ENCODE assay signal across 1 cellular context in the genomic region with DNA sequence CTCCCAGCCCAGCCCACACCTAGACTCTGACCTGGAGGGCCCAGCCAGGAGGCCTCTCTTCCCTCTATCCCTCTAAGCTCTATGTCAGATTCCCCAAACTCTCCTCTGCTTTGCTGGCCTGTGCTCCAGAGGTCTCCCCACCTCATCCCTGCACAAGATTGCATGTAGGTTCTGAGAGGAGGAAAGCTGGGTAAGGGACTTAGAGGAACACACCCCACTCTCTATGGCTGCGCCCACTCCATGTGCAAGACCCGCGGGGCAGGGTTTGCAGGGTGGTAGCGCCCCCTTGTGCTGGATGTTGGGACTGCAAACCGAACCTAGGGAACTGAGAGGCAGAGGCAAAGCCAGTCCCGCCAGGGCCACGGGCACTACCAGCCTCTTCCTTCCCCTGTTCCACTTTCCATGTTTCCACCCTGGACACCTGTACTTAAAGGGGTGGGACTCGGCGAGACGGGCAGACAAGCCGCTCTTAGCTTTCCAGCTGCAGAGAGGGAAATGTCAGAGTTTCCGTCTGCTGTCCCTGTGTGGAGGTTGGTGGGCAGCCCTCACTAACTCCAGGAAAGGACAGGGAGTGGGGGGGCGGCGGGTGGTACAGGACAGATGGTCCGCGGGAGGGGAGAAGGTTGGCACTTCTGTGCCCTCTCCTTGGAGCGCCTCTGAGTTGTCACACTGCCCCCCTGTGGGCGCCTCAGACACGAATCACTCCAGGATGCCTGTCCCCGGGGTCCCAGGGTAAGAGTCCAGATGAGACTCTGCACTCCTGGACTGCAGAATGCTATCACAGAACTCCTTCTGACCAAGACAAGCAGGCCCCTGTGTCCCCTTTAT.
TF ChIP-seq lines count a peak whose summit lies in the region.

No MANE protein-coding gene starts in this region.

TF ChIP-seq in HepG2, 621 proteins besides CTCF, POLR2A, EP300 and RAD21 (continued from another document and continues in another):
- TF ChIP-seq, protein P1, sequence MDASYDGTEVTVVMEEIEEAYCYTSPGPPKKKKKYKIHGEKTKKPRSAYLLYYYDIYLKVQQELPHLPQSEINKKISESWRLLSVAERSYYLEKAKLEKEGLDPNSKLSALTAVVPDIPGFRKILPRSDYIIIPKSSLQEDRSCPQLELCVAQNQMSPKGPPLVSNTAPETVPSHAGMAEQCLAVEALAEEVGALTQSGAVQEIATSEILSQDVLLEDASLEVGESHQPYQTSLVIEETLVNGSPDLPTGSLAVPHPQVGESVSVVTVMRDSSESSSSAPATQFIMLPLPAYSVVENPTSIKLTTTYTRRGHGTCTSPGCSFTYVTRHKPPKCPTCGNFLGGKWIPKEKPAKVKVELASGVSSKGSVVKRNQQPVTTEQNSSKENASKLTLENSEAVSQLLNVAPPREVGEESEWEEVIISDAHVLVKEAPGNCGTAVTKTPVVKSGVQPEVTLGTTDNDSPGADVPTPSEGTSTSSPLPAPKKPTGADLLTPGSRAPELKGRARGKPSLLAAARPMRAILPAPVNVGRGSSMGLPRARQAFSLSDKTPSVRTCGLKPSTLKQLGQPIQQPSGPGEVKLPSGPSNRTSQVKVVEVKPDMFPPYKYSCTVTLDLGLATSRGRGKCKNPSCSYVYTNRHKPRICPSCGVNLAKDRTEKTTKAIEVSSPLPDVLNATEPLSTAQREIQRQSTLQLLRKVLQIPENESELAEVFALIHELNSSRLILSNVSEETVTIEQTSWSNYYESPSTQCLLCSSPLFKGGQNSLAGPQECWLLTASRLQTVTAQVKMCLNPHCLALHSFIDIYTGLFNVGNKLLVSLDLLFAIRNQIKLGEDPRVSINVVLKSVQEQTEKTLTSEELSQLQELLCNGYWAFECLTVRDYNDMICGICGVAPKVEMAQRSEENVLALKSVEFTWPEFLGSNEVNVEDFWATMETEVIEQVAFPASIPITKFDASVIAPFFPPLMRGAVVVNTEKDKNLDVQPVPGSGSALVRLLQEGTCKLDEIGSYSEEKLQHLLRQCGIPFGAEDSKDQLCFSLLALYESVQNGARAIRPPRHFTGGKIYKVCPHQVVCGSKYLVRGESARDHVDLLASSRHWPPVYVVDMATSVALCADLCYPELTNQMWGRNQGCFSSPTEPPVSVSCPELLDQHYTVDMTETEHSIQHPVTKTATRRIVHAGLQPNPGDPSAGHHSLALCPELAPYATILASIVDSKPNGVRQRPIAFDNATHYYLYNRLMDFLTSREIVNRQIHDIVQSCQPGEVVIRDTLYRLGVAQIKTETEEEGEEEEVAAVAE (CRISPR knock-in tag; IDR thresholded peaks at IDR 0.05; ENCODE audit: borderline replicate concordance), result peak; percentile 62
- TF ChIP-seq PCBP1 (IDR thresholded peaks at IDR 0.05; ENCODE audit: borderline replicate concordance, low read depth, low read length), result peak; percentile 63; the same call in 1 of the 2 replicates
- no peak for TF ChIP-seq ZSCAN30 (CRISPR knock-in tag; IDR thresholded peaks at IDR 0.05)
- TF ChIP-seq DPF2 (CRISPR knock-in tag; IDR thresholded peaks at IDR 0.05; ENCODE audit: borderline replicate concordance, low read depth), result no peak
- peak; percentile 91; the same call in 1 of the 2 replicates for TF ChIP-seq ZNF34 (CRISPR knock-in tag; IDR thresholded peaks at IDR 0.05; ENCODE audit: borderline replicate concordance)
- no peak for TF ChIP-seq PHF5A (CRISPR knock-in tag; IDR thresholded peaks at IDR 0.05; ENCODE audit: low read depth, unreplicated experiment)
- TF ChIP-seq ZNF207 (IDR thresholded peaks at IDR 0.05; ENCODE audit: borderline replicate concordance), result no peak
- TF ChIP-seq, protein P2, sequence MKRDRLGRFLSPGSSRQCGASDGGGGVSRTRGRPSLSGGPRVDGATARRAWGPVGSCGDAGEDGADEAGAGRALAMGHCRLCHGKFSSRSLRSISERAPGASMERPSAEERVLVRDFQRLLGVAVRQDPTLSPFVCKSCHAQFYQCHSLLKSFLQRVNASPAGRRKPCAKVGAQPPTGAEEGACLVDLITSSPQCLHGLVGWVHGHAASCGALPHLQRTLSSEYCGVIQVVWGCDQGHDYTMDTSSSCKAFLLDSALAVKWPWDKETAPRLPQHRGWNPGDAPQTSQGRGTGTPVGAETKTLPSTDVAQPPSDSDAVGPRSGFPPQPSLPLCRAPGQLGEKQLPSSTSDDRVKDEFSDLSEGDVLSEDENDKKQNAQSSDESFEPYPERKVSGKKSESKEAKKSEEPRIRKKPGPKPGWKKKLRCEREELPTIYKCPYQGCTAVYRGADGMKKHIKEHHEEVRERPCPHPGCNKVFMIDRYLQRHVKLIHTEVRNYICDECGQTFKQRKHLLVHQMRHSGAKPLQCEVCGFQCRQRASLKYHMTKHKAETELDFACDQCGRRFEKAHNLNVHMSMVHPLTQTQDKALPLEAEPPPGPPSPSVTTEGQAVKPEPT (CRISPR knock-in tag; IDR thresholded peaks at IDR 0.05; ENCODE audit: low read depth), result peak; percentile 94
- peak; percentile 88 for TF ChIP-seq ZNF343 (CRISPR knock-in tag; IDR thresholded peaks at IDR 0.05)
- TF ChIP-seq, protein P3, sequence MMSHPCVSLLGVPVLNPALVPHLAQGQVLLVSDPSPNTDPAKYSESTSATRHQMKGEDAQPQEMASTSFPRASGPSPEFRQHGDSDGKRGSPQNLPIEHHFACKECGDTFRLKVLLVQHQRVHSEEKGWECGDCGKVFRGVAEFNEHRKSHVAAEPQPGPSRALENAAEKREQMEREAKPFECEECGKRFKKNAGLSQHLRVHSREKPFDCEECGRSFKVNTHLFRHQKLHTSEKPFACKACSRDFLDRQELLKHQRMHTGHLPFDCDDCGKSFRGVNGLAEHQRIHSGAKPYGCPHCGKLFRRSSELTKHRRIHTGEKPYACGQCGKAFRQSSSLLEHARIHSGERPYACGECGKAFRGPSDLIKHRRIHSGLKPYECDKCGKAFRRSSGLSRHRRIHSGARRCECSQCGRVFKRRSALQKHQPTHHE (CRISPR knock-in tag; IDR thresholded peaks at IDR 0.05; ENCODE audit: borderline replicate concordance), result no peak; the same call in 1 of the 2 replicates
- no peak for TF ChIP-seq FOXA1 (IDR thresholded peaks at IDR 0.05)
- no peak; the same call in 1 of the 2 replicates for TF ChIP-seq FOXA1 (CRISPR knock-in tag; IDR thresholded peaks at IDR 0.05)
- TF ChIP-seq, protein P4, sequence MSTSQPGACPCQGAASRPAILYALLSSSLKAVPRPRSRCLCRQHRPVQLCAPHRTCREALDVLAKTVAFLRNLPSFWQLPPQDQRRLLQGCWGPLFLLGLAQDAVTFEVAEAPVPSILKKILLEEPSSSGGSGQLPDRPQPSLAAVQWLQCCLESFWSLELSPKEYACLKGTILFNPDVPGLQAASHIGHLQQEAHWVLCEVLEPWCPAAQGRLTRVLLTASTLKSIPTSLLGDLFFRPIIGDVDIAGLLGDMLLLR (CRISPR knock-in tag; IDR thresholded peaks at IDR 0.05), result peak; percentile 91
- TF ChIP-seq ZBTB1 (CRISPR knock-in tag; IDR thresholded peaks at IDR 0.05; ENCODE audit: borderline replicate concordance), result no peak
- TF ChIP-seq ZNF75D (CRISPR knock-in tag; IDR thresholded peaks at IDR 0.05; ENCODE audit: borderline replicate concordance), result no peak
- no peak for TF ChIP-seq MTF1 (CRISPR knock-in tag; IDR thresholded peaks at IDR 0.05)
- peak; percentile 34 for TF ChIP-seq ARID2 (CRISPR knock-in tag; IDR thresholded peaks at IDR 0.05; ENCODE audit: borderline replicate concordance)
- no peak for TF ChIP-seq MLLT10 (CRISPR knock-in tag; IDR thresholded peaks at IDR 0.05)
- TF ChIP-seq ZSCAN29 (CRISPR knock-in tag; conservative IDR thresholded peaks at IDR 0.05), result peak; percentile 88; the same call in 1 of the 2 replicates
- peak; percentile 70; the same call in 1 of the 2 replicates for TF ChIP-seq SP4 (CRISPR knock-in tag; IDR thresholded peaks at IDR 0.05)
- no peak; the same call in 1 of the 2 replicates for TF ChIP-seq RFX3 (CRISPR knock-in tag; IDR thresholded peaks at IDR 0.05)
- 0 out of 2 replicates have a peak, but pooled peaks have one; percentile 24 for TF ChIP-seq SIX1 (CRISPR knock-in tag; IDR thresholded peaks at IDR 0.05; ENCODE audit: borderline replicate concordance)
- TF ChIP-seq LCORL (IDR thresholded peaks at IDR 0.05), result no peak
- TF ChIP-seq LCORL (CRISPR knock-in tag; IDR thresholded peaks at IDR 0.05), result peak; percentile 97
- TF ChIP-seq, protein P5, sequence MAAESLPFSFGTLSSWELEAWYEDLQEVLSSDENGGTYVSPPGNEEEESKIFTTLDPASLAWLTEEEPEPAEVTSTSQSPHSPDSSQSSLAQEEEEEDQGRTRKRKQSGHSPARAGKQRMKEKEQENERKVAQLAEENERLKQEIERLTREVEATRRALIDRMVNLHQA (CRISPR knock-in tag; IDR thresholded peaks at IDR 0.05), result no peak
- no peak; the same call in 1 of the 2 replicates for TF ChIP-seq ZNF468 (CRISPR knock-in tag; IDR thresholded peaks at IDR 0.05)
- TF ChIP-seq SKI (IDR thresholded peaks at IDR 0.05; ENCODE audit: partially characterized antibody), result peak; percentile 52
- TF ChIP-seq, protein P6, sequence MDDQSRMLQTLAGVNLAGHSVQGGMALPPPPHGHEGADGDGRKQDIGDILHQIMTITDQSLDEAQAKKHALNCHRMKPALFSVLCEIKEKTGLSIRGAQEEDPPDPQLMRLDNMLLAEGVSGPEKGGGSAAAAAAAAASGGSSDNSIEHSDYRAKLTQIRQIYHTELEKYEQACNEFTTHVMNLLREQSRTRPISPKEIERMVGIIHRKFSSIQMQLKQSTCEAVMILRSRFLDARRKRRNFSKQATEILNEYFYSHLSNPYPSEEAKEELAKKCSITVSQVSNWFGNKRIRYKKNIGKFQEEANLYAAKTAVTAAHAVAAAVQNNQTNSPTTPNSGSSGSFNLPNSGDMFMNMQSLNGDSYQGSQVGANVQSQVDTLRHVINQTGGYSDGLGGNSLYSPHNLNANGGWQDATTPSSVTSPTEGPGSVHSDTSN (CRISPR knock-in tag; IDR thresholded peaks at IDR 0.05; ENCODE audit: borderline replicate concordance), result no peak
- TF ChIP-seq ZNF776 (CRISPR knock-in tag; IDR thresholded peaks at IDR 0.05), result peak; percentile 89; the same call in 1 of the 2 replicates
- TF ChIP-seq, protein P7, sequence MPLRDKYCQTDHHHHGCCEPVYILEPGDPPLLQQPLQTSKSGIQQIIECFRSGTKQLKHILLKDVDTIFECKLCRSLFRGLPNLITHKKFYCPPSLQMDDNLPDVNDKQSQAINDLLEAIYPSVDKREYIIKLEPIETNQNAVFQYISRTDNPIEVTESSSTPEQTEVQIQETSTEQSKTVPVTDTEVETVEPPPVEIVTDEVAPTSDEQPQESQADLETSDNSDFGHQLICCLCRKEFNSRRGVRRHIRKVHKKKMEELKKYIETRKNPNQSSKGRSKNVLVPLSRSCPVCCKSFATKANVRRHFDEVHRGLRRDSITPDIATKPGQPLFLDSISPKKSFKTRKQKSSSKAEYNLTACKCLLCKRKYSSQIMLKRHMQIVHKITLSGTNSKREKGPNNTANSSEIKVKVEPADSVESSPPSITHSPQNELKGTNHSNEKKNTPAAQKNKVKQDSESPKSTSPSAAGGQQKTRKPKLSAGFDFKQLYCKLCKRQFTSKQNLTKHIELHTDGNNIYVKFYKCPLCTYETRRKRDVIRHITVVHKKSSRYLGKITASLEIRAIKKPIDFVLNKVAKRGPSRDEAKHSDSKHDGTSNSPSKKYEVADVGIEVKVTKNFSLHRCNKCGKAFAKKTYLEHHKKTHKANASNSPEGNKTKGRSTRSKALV (CRISPR knock-in tag; IDR thresholded peaks at IDR 0.05), result peak; percentile 82
- TF ChIP-seq, protein P8, sequence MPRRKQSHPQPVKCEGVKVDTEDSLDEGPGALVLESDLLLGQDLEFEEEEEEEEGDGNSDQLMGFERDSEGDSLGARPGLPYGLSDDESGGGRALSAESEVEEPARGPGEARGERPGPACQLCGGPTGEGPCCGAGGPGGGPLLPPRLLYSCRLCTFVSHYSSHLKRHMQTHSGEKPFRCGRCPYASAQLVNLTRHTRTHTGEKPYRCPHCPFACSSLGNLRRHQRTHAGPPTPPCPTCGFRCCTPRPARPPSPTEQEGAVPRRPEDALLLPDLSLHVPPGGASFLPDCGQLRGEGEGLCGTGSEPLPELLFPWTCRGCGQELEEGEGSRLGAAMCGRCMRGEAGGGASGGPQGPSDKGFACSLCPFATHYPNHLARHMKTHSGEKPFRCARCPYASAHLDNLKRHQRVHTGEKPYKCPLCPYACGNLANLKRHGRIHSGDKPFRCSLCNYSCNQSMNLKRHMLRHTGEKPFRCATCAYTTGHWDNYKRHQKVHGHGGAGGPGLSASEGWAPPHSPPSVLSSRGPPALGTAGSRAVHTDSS (CRISPR knock-in tag; conservative IDR thresholded peaks at IDR 0.05), result no peak
- TF ChIP-seq IRX3 (CRISPR knock-in tag; IDR thresholded peaks at IDR 0.05; ENCODE audit: borderline replicate concordance, low read depth), result no peak; the same call in 1 of the 2 replicates
- TF ChIP-seq CBX1 (IDR thresholded peaks at IDR 0.05; ENCODE audit: low read depth), result peak; percentile 68
- no peak for TF ChIP-seq AKAP8 (CRISPR knock-in tag; IDR thresholded peaks at IDR 0.05)
- TF ChIP-seq KLF13 (CRISPR knock-in tag; IDR thresholded peaks at IDR 0.05), result no peak; the same call in 1 of the 2 replicates
- TF ChIP-seq, protein P9, sequence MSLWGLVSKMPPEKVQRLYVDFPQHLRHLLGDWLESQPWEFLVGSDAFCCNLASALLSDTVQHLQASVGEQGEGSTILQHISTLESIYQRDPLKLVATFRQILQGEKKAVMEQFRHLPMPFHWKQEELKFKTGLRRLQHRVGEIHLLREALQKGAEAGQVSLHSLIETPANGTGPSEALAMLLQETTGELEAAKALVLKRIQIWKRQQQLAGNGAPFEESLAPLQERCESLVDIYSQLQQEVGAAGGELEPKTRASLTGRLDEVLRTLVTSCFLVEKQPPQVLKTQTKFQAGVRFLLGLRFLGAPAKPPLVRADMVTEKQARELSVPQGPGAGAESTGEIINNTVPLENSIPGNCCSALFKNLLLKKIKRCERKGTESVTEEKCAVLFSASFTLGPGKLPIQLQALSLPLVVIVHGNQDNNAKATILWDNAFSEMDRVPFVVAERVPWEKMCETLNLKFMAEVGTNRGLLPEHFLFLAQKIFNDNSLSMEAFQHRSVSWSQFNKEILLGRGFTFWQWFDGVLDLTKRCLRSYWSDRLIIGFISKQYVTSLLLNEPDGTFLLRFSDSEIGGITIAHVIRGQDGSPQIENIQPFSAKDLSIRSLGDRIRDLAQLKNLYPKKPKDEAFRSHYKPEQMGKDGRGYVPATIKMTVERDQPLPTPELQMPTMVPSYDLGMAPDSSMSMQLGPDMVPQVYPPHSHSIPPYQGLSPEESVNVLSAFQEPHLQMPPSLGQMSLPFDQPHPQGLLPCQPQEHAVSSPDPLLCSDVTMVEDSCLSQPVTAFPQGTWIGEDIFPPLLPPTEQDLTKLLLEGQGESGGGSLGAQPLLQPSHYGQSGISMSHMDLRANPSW (CRISPR knock-in tag; IDR thresholded peaks at IDR 0.05; ENCODE audit: borderline replicate concordance), result peak; percentile 65; the same call in 1 of the 2 replicates
- peak; percentile 60; the same call in 1 of the 2 replicates for TF ChIP-seq ELF3 (CRISPR knock-in tag; IDR thresholded peaks at IDR 0.05)
- TF ChIP-seq CEBPB (IDR thresholded peaks at IDR 0.05; ENCODE audit: borderline replicate concordance, low read depth, low read length), result no peak
- peak; percentile 89; the same call in 1 of the 2 replicates for TF ChIP-seq ZSCAN21 (CRISPR knock-in tag; IDR thresholded peaks at IDR 0.05; ENCODE audit: borderline replicate concordance)
- TF ChIP-seq TAF15 (IDR thresholded peaks at IDR 0.05; ENCODE audit: low read depth, low read length, poor library complexity, severe bottlenecking), result no peak
